Comparison of ENCODE assay signal across 8 cellular contexts in the genomic region with DNA sequence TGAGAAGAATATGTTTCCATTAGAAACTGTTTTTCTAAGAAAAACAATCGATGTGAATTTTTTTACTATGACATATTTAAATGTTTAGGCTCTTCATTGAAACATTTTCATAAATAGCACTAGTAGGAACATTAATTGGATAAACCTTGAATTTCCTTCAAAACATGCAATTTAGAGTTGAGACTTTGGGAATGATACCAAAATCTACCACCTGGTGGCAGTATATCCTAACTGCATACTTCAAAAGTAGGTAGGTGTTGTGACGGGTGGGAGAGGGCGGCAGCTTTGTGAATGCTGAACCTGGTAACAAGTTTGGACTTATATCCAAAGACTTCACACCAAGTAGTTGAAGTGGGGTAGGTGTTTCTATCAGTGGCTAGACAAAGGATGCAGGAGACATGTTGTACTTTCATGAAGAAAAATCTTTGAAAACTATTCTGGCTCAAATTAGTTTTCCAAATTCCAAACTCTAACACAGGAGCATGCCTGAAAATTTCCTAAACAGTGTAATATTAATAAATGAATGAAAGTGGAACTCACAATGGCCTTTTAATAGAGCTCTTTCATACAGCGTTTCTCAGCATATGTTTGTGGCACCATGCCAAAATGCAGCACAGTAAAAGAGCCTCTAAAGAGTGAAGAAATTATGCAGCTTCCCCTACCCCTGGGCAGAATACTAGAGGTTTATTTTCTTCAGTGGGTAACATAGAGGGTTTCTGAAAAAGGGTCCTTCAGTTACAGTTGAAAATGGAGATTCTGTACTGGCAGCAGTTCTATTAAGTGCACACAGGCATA.
A peak's percentile ranks its signal among the peaks of the same experiment; 100 is the strongest.
DNase-seq lines count a peak whose midpoint lies in the region; ATAC-seq and TF ChIP-seq lines count a peak whose summit lies in the region.

No MANE protein-coding gene starts in this region.

- no peaks in the 10 kb centered on the region for H3F3A ChIP-seq in DOHH2 (ENCODE audit: control insufficient read depth, insufficient read depth)

- H3K9me3 ChIP-seq in DOHH2 (ENCODE audit: control insufficient read depth, insufficient read depth, low read length) = no peaks in the 10 kb centered on the region
- H3K9me3 ChIP-seq in spleen = peaks cover 0 to 10% (median 2%) of the 10 kb centered on the region in 8 donors

- H3K79me2 ChIP-seq in DOHH2 (ENCODE audit: control insufficient read depth, low read length) = no peaks in the 10 kb centered on the region

- no peak overlapping the region for H3K4me2 ChIP-seq in DOHH2 (ENCODE audit: low read length)

- DNase-seq in NCI-H526 treated with DMSO at 0.1 percent for 48 hours (lab: John Stamatoyannopoulos, UW) (peak; percentile 5), hippocampal formation (lab: John Stamatoyannopoulos, UW) (peak; percentile 1 to 19), spleen (no peak)
- DNase-seq in activated naive CD4-positive, alpha-beta T cell treated with anti-CD3 and anti-CD28 coated beads, Interleukin-2, amount 50 U/mL, for 16 hours = peak; percentile 27
- DNase-seq in stimulated activated naive CD4-positive, alpha-beta T cell treated with Interleukin-2 at 50 U/mL for 16 hours (lab: John Stamatoyannopoulos, UW) = no peak

- no peaks in the 10 kb centered on the region for H3K36me3 ChIP-seq in DOHH2 (ENCODE audit: control insufficient read depth, low read length)
- no peaks in the 10 kb centered on the region for H3K36me3 ChIP-seq in spleen

- no peaks in the 10 kb centered on the region for H4K20me1 ChIP-seq in DOHH2 (ENCODE audit: control insufficient read depth, insufficient read depth, low read depth, low read length)

- H3K9me2 ChIP-seq in DOHH2 (replicated peaks; ENCODE audit: control insufficient read depth, low read length) = no peaks in the 10 kb centered on the region

- H3K4me1 ChIP-seq in DOHH2 (ENCODE audit: control insufficient read depth, low read length) (no peaks in the 10 kb centered on the region), spleen (peaks cover 0 to 5% (median 0%) of the 10 kb centered on the region in 6 donors)

- H3K4me3 ChIP-seq in DOHH2 (ENCODE audit: low read length) = no peak overlapping the region
- no peak overlapping the region for H3K4me3 ChIP-seq in spleen

- no peak for TF ChIP-seq POLR2A in spleen (IDR thresholded peaks at IDR 0.05)

- H3K27me3 ChIP-seq in DOHH2 (ENCODE audit: control insufficient read depth, low read length) (no peaks in the 10 kb centered on the region), spleen (replicated peaks in 1 of 7) (no peaks in the 10 kb centered on the region)

- 4 to 9% (median 5%) methylated on average over 4 of the region's 4 CpGs for WGBS in spleen, 5 donors

- H3K27ac ChIP-seq in DOHH2 (ENCODE audit: low read depth, low read length) = no peak overlapping the region
- no peak overlapping the region for H3K27ac ChIP-seq in spleen

- intact Hi-C loops in spleen (cut with DNase I; ENCODE audit: low total_unique reads) = no loop called here

- peak; percentile 81 for ATAC-seq in GM19372 (IDR thresholded peaks at IDR 0.05; ENCODE audit: low read depth, unreplicated experiment)
- ATAC-seq in HG03354 (IDR thresholded peaks at IDR 0.05; ENCODE audit: poor library complexity, severe bottlenecking, unreplicated experiment) = peak; percentile 95

- TF ChIP-seq CTCF in DOHH2 (IDR thresholded peaks at IDR 0.05; ENCODE audit: low read depth, low read length, poor library complexity, severe bottlenecking) (peak; percentile 90), spleen (IDR thresholded peaks at IDR 0.05 in 8 of 11, conservative IDR thresholded peaks at IDR 0.05 in 3 of 11) (peak in 10 of 11 experiments; percentile 24 to 75 (median 64))

Comparison
In these comparisons a context has a peak if more than half of its experiments do, and no peak if none do; other contexts are left out.
1. DNase-seq: peak in NCI-H526 treated with DMSO at 0.1 percent for 48 hours (single experiment), activated naive CD4-positive, alpha-beta T cell treated with anti-CD3 and anti-CD28 coated beads, Interleukin-2, amount 50 U/mL, for 16 hours (single experiment) and hippocampal formation (2 of 2); none in spleen (single experiment) and stimulated activated naive CD4-positive, alpha-beta T cell treated with Interleukin-2 at 50 U/mL for 16 hours (single experiment).